In genomic region chr9:9558907-9559306, GRCh38 we compare ENCODE assay signal across 25 cellular contexts.
"Had no signal": no experiment of that assay in that cellular context is flagged by ENCODE, and none has a peak within 500 bp of the region (broad histone marks: within the 10 kb centered on the region; RNA-seq: fewer than 3 reads in every experiment).

No MANE protein-coding gene starts in this region.

- FAIRE-seq: colon, frontal cortex, islet of Langerhans had no signal

- H3K27me3 ChIP-seq: dorsolateral prefrontal cortex, ovary, spleen, tibial nerve, upper lobe of left lung, uterus had no signal

- H3K27ac ChIP-seq: lower lobe of right lung, ovary, psoas muscle, skin epidermis, spleen, thoracic aorta, tibial nerve, upper lobe of left lung, uterus had no signal

- H3K27me3 Mint-ChIP-seq: naive thymus-derived CD8-positive, alpha-beta T cell; stimulated activated naive B cell treated with anti-CD40 and anti-IgM and Interleukin-4, amounts not matched to agents 10 μg/mL and 1 μg/mL and 100 μg/mL, for 72 hours; stimulated activated naive CD8-positive, alpha-beta T cell treated with anti-CD3 and anti-CD28 coated beads, Interleukin-15, Interleukin-2, amounts not matched to agents 100 ng/mL and 50 ng/mL, for 24 hours had no signal

- H3K9me3 ChIP-seq: lower lobe of right lung, ovary, psoas muscle, spleen, thoracic aorta, tibial nerve, upper lobe of left lung, uterus had no signal

- DNase-seq: dorsolateral prefrontal cortex; effector CD4-positive, alpha-beta T cell; hypothalamus; kidney glomerular epithelial cell; left ventricle myocardium superior; lower lobe of right lung; naive thymus-derived CD8-positive, alpha-beta T cell; nephron progenitor cell; nucleus accumbens; ovary; posterior cingulate gyrus; psoas muscle; right cardiac atrium; spleen; stimulated activated CD4-positive, alpha-beta T cell treated with anti-CD3 and anti-CD28 coated beads, Interleukin-4, amount 100 ng/mL, for 4 hours; stimulated activated naive B cell treated with anti-CD40 and anti-IgM and Interleukin-4, amounts not matched to agents 10 μg/mL and 1 μg/mL and 100 μg/mL, for 72 hours; uterus had no signal

- H3K4me1 Mint-ChIP-seq: naive thymus-derived CD8-positive, alpha-beta T cell; nephron progenitor cell; stimulated activated naive B cell treated with anti-CD40 and anti-IgM and Interleukin-4, amounts not matched to agents 10 μg/mL and 1 μg/mL and 100 μg/mL, for 72 hours had no signal

- H3K9me3 Mint-ChIP-seq: nephron progenitor cell had no signal

- H3K36me3 Mint-ChIP-seq: naive thymus-derived CD8-positive, alpha-beta T cell; stimulated activated naive B cell treated with anti-CD40 and anti-IgM and Interleukin-4, amounts not matched to agents 10 μg/mL and 1 μg/mL and 100 μg/mL, for 72 hours had no signal

- H3K4me1 ChIP-seq: lower lobe of right lung, psoas muscle, spleen, tibial nerve, upper lobe of left lung, uterus had no signal

- H3K4me3 ChIP-seq: dorsolateral prefrontal cortex, lower lobe of right lung, ovary, psoas muscle, skin epidermis, spleen, thoracic aorta, tibial nerve, upper lobe of left lung, uterus had no signal

- H3K27ac Mint-ChIP-seq: naive thymus-derived CD8-positive, alpha-beta T cell; nephron progenitor cell; stimulated activated naive B cell treated with anti-CD40 and anti-IgM and Interleukin-4, amounts not matched to agents 10 μg/mL and 1 μg/mL and 100 μg/mL, for 72 hours; stimulated activated naive CD8-positive, alpha-beta T cell treated with anti-CD3 and anti-CD28 coated beads, Interleukin-15, Interleukin-2, amounts not matched to agents 100 ng/mL and 50 ng/mL, for 24 hours had no signal

- H3K36me3 ChIP-seq: lower lobe of right lung, ovary, spleen, thoracic aorta, tibial nerve, upper lobe of left lung, uterus had no signal

- H3K4me3 Mint-ChIP-seq: naive thymus-derived CD8-positive, alpha-beta T cell; nephron progenitor cell; stimulated activated naive B cell treated with anti-CD40 and anti-IgM and Interleukin-4, amounts not matched to agents 10 μg/mL and 1 μg/mL and 100 μg/mL, for 72 hours; stimulated activated naive CD8-positive, alpha-beta T cell treated with anti-CD3 and anti-CD28 coated beads, Interleukin-15, Interleukin-2, amounts not matched to agents 100 ng/mL and 50 ng/mL, for 24 hours had no signal
